In the genomic region with DNA sequence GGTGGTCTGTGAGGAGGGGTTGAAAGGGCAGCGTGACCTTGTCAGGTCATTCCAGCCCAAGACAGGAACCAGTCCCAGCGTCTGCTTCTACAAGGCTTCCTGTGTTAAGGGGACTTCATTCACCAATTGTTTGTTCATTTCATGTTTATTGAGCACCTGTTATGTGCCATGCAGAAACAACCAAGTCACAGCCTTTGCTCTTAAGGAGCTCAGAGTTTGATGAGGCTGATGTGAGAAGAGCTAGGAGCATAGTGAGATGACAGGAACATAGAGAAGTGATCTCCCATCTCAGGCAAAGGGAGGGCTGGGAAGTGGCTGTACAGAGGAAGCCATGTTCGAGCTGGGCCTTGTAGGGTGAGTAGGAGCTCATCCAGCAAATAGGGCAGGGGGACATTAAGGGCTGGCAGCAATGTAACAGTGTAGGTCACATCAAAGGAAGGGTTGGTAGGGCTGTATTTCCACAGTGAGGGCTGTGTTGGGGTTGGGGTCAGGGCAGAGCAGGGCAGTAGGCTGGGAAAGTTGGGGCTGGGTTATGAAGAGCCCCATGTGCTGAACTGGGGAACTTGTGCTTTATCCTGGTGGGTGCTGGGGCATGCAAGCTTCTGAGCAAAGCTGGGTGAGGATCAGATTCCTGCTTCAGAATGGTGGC, we compare ENCODE assay signal across 1 cellular context.
TF ChIP-seq lines count a peak whose summit lies in the region.

No MANE protein-coding gene starts in this region.

TF ChIP-seq in HepG2, 621 proteins besides CTCF, POLR2A, EP300 and RAD21:
- TF ChIP-seq, protein P1, sequence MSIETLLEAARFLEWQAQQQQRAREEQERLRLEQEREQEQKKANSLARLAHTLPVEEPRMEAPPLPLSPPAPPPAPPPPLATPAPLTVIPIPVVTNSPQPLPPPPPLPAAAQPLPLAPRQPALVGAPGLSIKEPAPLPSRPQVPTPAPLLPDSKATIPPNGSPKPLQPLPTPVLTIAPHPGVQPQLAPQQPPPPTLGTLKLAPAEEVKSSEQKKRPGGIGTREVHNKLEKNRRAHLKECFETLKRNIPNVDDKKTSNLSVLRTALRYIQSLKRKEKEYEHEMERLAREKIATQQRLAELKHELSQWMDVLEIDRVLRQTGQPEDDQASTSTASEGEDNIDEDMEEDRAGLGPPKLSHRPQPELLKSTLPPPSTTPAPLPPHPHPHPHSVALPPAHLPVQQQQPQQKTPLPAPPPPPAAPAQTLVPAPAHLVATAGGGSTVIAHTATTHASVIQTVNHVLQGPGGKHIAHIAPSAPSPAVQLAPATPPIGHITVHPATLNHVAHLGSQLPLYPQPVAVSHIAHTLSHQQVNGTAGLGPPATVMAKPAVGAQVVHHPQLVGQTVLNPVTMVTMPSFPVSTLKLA (IDR thresholded peaks at IDR 0.05), result no peak
- TF ChIP-seq ZNF331 (CRISPR knock-in tag; IDR thresholded peaks at IDR 0.05) (no peak), ELF1 (CRISPR knock-in tag; IDR thresholded peaks at IDR 0.05) (no peak), TCF12 (IDR thresholded peaks at IDR 0.05) (no peak), TCF12 (CRISPR knock-in tag; IDR thresholded peaks at IDR 0.05) (no peak), AHR (CRISPR knock-in tag; IDR thresholded peaks at IDR 0.05) (no peak), SRSF1 (optimal IDR thresholded peaks at IDR 0.05; ENCODE audit: low read depth, low read length) (no peak), ZNF354B (CRISPR knock-in tag; IDR thresholded peaks at IDR 0.05) (no peak), POGZ (CRISPR knock-in tag; IDR thresholded peaks at IDR 0.05) (no peak), RFXANK (CRISPR knock-in tag; IDR thresholded peaks at IDR 0.05) (no peak), SMAD1 (CRISPR knock-in tag; IDR thresholded peaks at IDR 0.05; ENCODE audit: borderline replicate concordance, low read depth) (no peak)
